In genomic region chr17:42748906-42749798, GRCh38 we compare ENCODE assay signal across 17 cellular contexts. TPM values are rescaled to one million over a fixed set of nuclear protein-coding genes. Genes with fewer than 3 reads are reported as not detected.
A peak's percentile ranks its signal among the peaks of the same experiment; 100 is the strongest.
DNase-seq lines count a peak whose midpoint lies in the region; ATAC-seq and TF ChIP-seq lines count a peak whose summit lies in the region.
"Had no signal": no experiment of that assay in that cellular context is flagged by ENCODE, and none has a peak within 500 bp of the region (broad histone marks: within the 10 kb centered on the region; RNA-seq: fewer than 3 reads in every experiment).

No MANE protein-coding gene starts in this region.

- WGBS in right cardiac atrium: 48% methylated on average over 11 of the region's 11 CpGs

- no peaks in the 10 kb centered on the region for H3K36me3 Mint-ChIP-seq in brain
- peaks cover 0 to 8% of the 10 kb centered on the region in 2 donors for H3K36me3 Mint-ChIP-seq in activated naive CD4-positive, alpha-beta T cell treated with anti-CD3 and anti-CD28 coated beads, Interleukin-2, amount 50 U/mL, for 72 hours

- H3K9me3 ChIP-seq in right cardiac atrium (ENCODE audit: control insufficient read depth, low read length) (no peaks in the 10 kb centered on the region), skeletal muscle tissue (ENCODE audit: control insufficient read depth in 3 of 3, low read length in 3 of 3) (no peaks in the 10 kb centered on the region)

- no peaks in the 10 kb centered on the region for H3K36me3 ChIP-seq in skeletal muscle tissue (ENCODE audit: control insufficient read depth in 3 of 3, insufficient read depth in 3 of 3, low read length in 3 of 3)

- TF ChIP-seq CTCF in C4-2B (conservative IDR thresholded peaks at IDR 0.05) (no peak), brain (conservative IDR thresholded peaks at IDR 0.05) (no peak)

- intact Hi-C loops in right cardiac atrium (cut with DNase I): no loop called here

- peaks cover 13% of the 10 kb centered on the region for H3K27me3 Mint-ChIP-seq in brain

- peaks cover 20% of the 10 kb centered on the region for H3K4me1 Mint-ChIP-seq in brain

- no peak overlapping the region for H3K4me3 ChIP-seq in right cardiac atrium (ENCODE audit: low read length)
- H3K4me3 ChIP-seq in skeletal muscle tissue (ENCODE audit: low read length in 3 of 3): no peak overlapping the region

- H3K27ac Mint-ChIP-seq in brain: peak overlapping the region in 4 of 5 experiments; percentile 10 to 80 (median 78)
- H3K27ac Mint-ChIP-seq in activated naive CD4-positive, alpha-beta T cell treated with anti-CD3 and anti-CD28 coated beads, Interleukin-2, amount 50 U/mL, for 72 hours: no peak overlapping the region
- H3K27ac Mint-ChIP-seq: activated naive CD8-positive, alpha-beta T cell treated with anti-CD3 and anti-CD28 coated beads, Interleukin-2, amount 50 U/mL, for 24 hours; HFFc6 had no signal

- no peak overlapping the region for H3K9ac ChIP-seq in skeletal muscle tissue (ENCODE audit: low read depth in 1 of 3, low read length in 3 of 3)

- H3K27me3 ChIP-seq in right cardiac atrium (ENCODE audit: control insufficient read depth, insufficient read depth): no peaks in the 10 kb centered on the region
- no peaks in the 10 kb centered on the region for H3K27me3 ChIP-seq in skeletal muscle tissue (ENCODE audit: control insufficient read depth in 3 of 3, insufficient read depth in 3 of 3, low read length in 3 of 3)

- ATAC-seq in right cardiac atrium: peak in 1 of 2 donors; percentile 53
- no peak for ATAC-seq in GM19397 (IDR thresholded peaks at IDR 0.05; ENCODE audit: unreplicated experiment)
- no peak for ATAC-seq in activated naive CD4-positive, alpha-beta T cell treated with anti-CD3 and anti-CD28 coated beads, Interleukin-2, amount 50 U/mL, for 72 hours
- ATAC-seq: activated naive CD8-positive, alpha-beta T cell treated with anti-CD3 and anti-CD28 coated beads, Interleukin-2, amount 50 U/mL, for 24 hours had no signal

- peaks cover 0 to 5% (median 0%) of the 10 kb centered on the region in 5 experiments for H3K9me3 Mint-ChIP-seq in brain
- no peaks in the 10 kb centered on the region for H3K9me3 Mint-ChIP-seq in activated naive CD4-positive, alpha-beta T cell treated with anti-CD3 and anti-CD28 coated beads, Interleukin-2, amount 50 U/mL, for 72 hours
- H3K9me3 Mint-ChIP-seq: activated naive CD8-positive, alpha-beta T cell treated with anti-CD3 and anti-CD28 coated beads, Interleukin-2, amount 50 U/mL, for 24 hours; HFFc6 had no signal

- H3K4me3 Mint-ChIP-seq in brain: peak overlapping the region in 2 of 5 experiments; percentile 14 to 48
- H3K4me3 Mint-ChIP-seq: activated naive CD8-positive, alpha-beta T cell treated with anti-CD3 and anti-CD28 coated beads, Interleukin-2, amount 50 U/mL, for 24 hours; HFFc6 had no signal

- peak overlapping the region; percentile 67 for H3K27ac ChIP-seq in C4-2B
- H3K27ac ChIP-seq in right cardiac atrium (ENCODE audit: low read length): peak overlapping the region; percentile 65
- H3K27ac ChIP-seq in skeletal muscle tissue (ENCODE audit: low read depth, low read length): peak overlapping the region; percentile 23

- H3K4me1 ChIP-seq in right cardiac atrium (ENCODE audit: control insufficient read depth, insufficient read depth, low read length) (peaks cover 7% of the 10 kb centered on the region), skeletal muscle tissue (ENCODE audit: control insufficient read depth in 3 of 3, insufficient read depth in 3 of 3, low read length in 3 of 3) (peaks cover 11 to 25% (median 24%) of the 10 kb centered on the region in 3 donors)

- peak; percentile 17 to 85 (median 62) for DNase-seq in right cardiac atrium
- no peak for DNase-seq in NCI-H1436 (lab: John Stamatoyannopoulos, UW)
- DNase-seq in middle frontal gyrus (ENCODE audit: extremely low spot score, low spot score): no peak
- no peak for DNase-seq in activated naive CD4-positive, alpha-beta T cell treated with anti-CD3 and anti-CD28 coated beads, Interleukin-2, amount 50 U/mL, for 72 hours (ENCODE audit: low spot score in 2 of 2)
- DNase-seq: ACHN; activated naive CD8-positive, alpha-beta T cell treated with anti-CD3 and anti-CD28 coated beads, Interleukin-2, amount 50 U/mL, for 24 hours; activated T-cell treated with anti-CD3 and anti-CD28 coated beads for 4 hours; HFFc6; MV-4-11; NCI-H2227 treated with DMSO at 0.1 percent for 48 hours; stimulated activated naive CD4-positive, alpha-beta T cell treated with Interleukin-2 at 50 U/mL for 16 hours had no signal

RNA-seq across cellular contexts. Expression of gene EZH1, which starts 4.3 kb away (rescaled TPM):
- 17.9 TPM for polyA plus RNA-seq in brain (ENCODE audit: insufficient read depth, low read depth, low replicate concordance)
- total RNA-seq in right cardiac atrium: 10 to 100 TPM; 32.4 to 53.2 (median 43.6) TPM
- polyA plus RNA-seq in right cardiac atrium: 22.5 TPM
- total RNA-seq in skeletal muscle tissue: 13.0 TPM
- total RNA-seq in activated naive CD4-positive, alpha-beta T cell treated with anti-CD3 and anti-CD28 coated beads, Interleukin-2, amount 50 U/mL, for 72 hours: 10 to 100 TPM; 34.2 to 56.9 TPM

RNA-seq across cellular contexts. Expression of gene RAMP2, which starts 11.9 kb away (rescaled TPM):
- polyA plus RNA-seq in brain (ENCODE audit: insufficient read depth, low read depth, low replicate concordance) (64.8 TPM), right cardiac atrium (73.5 TPM)
- total RNA-seq in right cardiac atrium (10 to 100 TPM; 29.2 to 45.9 (median 40.9) TPM), skeletal muscle tissue (16.2 TPM)
- not detected for total RNA-seq in activated naive CD4-positive, alpha-beta T cell treated with anti-CD3 and anti-CD28 coated beads, Interleukin-2, amount 50 U/mL, for 72 hours
- total RNA-seq: myocyte, renal cortical epithelial cell had no signal

RNA-seq across cellular contexts. Expression of gene VPS25, which starts 24.1 kb away (rescaled TPM):
- polyA plus RNA-seq in brain (ENCODE audit: insufficient read depth, low read depth, low replicate concordance) (118 TPM), right cardiac atrium (42.7 TPM)
- total RNA-seq in right cardiac atrium (10 to 100 TPM; 32.0 to 37.7 (median 33.0) TPM), skeletal muscle tissue (38.6 TPM)
- 10 to 100 TPM; 58.4 to 62.2 TPM for total RNA-seq in activated naive CD4-positive, alpha-beta T cell treated with anti-CD3 and anti-CD28 coated beads, Interleukin-2, amount 50 U/mL, for 72 hours

RNA-seq across cellular contexts. Expression of gene WNK4, which starts 31.3 kb away (rescaled TPM):
- 0.80 TPM for polyA plus RNA-seq in brain (ENCODE audit: insufficient read depth, low read depth, low replicate concordance)
- not detected for total RNA-seq in right cardiac atrium
- polyA plus RNA-seq in right cardiac atrium: 0.05 TPM
- total RNA-seq in skeletal muscle tissue: not detected
- 1 to 10 TPM in 1 of 2 donors, under 1 TPM in 1; 0.56 to 1.7 TPM for total RNA-seq in activated naive CD4-positive, alpha-beta T cell treated with anti-CD3 and anti-CD28 coated beads, Interleukin-2, amount 50 U/mL, for 72 hours
- total RNA-seq: myocyte had no signal

RNA-seq across cellular contexts. Expression of gene COA3, which starts 49.4 kb away (rescaled TPM):
- 139 TPM for polyA plus RNA-seq in brain (ENCODE audit: insufficient read depth, low read depth, low replicate concordance)
- 10 to 100 TPM; 64.4 to 74.4 (median 70.7) TPM for total RNA-seq in right cardiac atrium
- polyA plus RNA-seq in right cardiac atrium: 142 TPM
- 99.2 TPM for total RNA-seq in skeletal muscle tissue
- total RNA-seq in activated naive CD4-positive, alpha-beta T cell treated with anti-CD3 and anti-CD28 coated beads, Interleukin-2, amount 50 U/mL, for 72 hours: 10 to 100 TPM; 14.8 to 32.7 TPM

Comparison
In these comparisons a context has a peak if more than half of its experiments do, and no peak if none do; other contexts are left out.
1. H3K27ac Mint-ChIP-seq: peak in brain (4 of 5); none in activated naive CD4-positive, alpha-beta T cell treated with anti-CD3 and anti-CD28 coated beads, Interleukin-2, amount 50 U/mL, for 72 hours (0 of 2).
2. DNase-seq: peak in right cardiac atrium (3 of 3); none in NCI-H1436 (single experiment), middle frontal gyrus (single experiment) and activated naive CD4-positive, alpha-beta T cell treated with anti-CD3 and anti-CD28 coated beads, Interleukin-2, amount 50 U/mL, for 72 hours (0 of 2).
3. RNA of gene RAMP2, which starts 11.9 kb away (total RNA-seq): 29.2 to 45.9 TPM in right cardiac atrium and 16.2 TPM in skeletal muscle tissue (single experiment); not detected in activated naive CD4-positive, alpha-beta T cell treated with anti-CD3 and anti-CD28 coated beads, Interleukin-2, amount 50 U/mL, for 72 hours; every median in the first group is over 10 times any median in the second.
4. Peak in every context shown above with its lines, with median percentiles within 50 percentile points of each other: H3K27ac ChIP-seq.